Comparison of ENCODE assay signal across 23 cellular contexts in the genomic region with DNA sequence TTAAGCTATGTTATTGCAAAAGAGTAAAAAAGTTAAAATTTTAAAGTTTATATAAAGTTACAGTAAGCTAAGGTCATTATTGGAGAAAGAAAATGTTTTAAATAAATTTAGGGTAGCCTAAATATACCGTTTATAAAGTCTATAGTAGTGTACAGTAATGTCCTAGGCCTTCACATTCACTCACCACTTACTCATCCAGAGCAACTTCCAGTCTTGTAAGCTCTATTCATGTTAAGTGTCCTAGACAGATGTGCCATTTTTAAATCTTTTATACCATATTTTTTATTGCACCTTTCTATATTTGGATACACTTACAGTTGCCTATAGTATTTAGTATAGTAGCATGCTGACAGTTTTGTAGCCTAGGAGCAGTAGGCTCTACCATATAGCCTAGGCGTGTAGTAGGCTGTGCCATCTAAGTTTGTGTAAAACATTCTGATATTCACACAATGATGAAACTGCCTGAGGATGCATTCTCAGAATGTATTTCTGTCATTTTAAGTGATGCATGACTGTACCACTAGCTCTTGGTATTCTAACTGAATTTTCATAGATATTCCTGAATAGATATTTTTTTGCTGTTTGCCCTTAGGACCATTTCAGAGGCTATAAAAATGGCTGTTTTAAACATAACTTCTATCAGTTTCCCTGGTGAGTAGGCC. TPM values are rescaled to one million over a fixed set of nuclear protein-coding genes. Genes with fewer than 3 reads are reported as not detected.
DNase-seq lines count a peak whose midpoint lies in the region; ATAC-seq and TF ChIP-seq lines count a peak whose summit lies in the region.
"Had no signal": no experiment of that assay in that cellular context is flagged by ENCODE, and none has a peak within 500 bp of the region (broad histone marks: within the 10 kb centered on the region; RNA-seq: fewer than 3 reads in every experiment).

No MANE protein-coding gene starts in this region.

- H3K9me3 ChIP-seq in adipocyte (ENCODE audit: control insufficient read depth, low read length) (no peaks in the 10 kb centered on the region), lower lobe of right lung (no peaks in the 10 kb centered on the region)
- H3K9me3 ChIP-seq: Caco-2, left lung had no signal

- no peak overlapping the region for H3K27ac ChIP-seq in lower lobe of right lung
- H3K27ac ChIP-seq: BLaER1, coronary artery, left lung, uterus, WERI-Rb-1 had no signal

- no peaks in the 10 kb centered on the region for H3K27me3 Mint-ChIP-seq in HFFc6 (ENCODE audit: insufficient read depth)
- H3K27me3 Mint-ChIP-seq: activated naive CD8-positive, alpha-beta T cell treated with anti-CD3 and anti-CD28 coated beads, Interleukin-2, amount 50 U/mL, for 24 hours; progenitor cell of endocrine pancreas had no signal

- no peaks in the 10 kb centered on the region for H3K9me3 Mint-ChIP-seq in HFFc6
- H3K9me3 Mint-ChIP-seq: activated naive CD8-positive, alpha-beta T cell treated with anti-CD3 and anti-CD28 coated beads, Interleukin-2, amount 50 U/mL, for 24 hours; T-helper 1 cell treated with Interleukin-12 subunit alpha and Interleukin-12 subunit beta and Interleukin-4 antibody, amounts not matched to agents 30 μg/mL and 1 μg/mL, for 36 hours had no signal

- no peak for TF ChIP-seq CTCF in AG10803 (conservative IDR thresholded peaks at IDR 0.05; ENCODE audit: low read length)
- no peak for TF ChIP-seq CTCF in HFFc6 (IDR thresholded peaks at IDR 0.05)
- TF ChIP-seq CTCF in fibroblast of mammary gland (conservative IDR thresholded peaks at IDR 0.05; ENCODE audit: control insufficient read depth, insufficient read depth, low read depth, low read length) = no peak
- no peak for TF ChIP-seq CTCF in lower lobe of right lung (IDR thresholded peaks at IDR 0.05)

- H3K4me3 Mint-ChIP-seq in HFFc6 = no peak overlapping the region
- H3K4me3 Mint-ChIP-seq: activated naive CD8-positive, alpha-beta T cell treated with anti-CD3 and anti-CD28 coated beads, Interleukin-2, amount 50 U/mL, for 24 hours; nephron progenitor cell; T-helper 1 cell treated with Interleukin-12 subunit alpha and Interleukin-12 subunit beta and Interleukin-4 antibody, amounts not matched to agents 30 μg/mL and 1 μg/mL, for 36 hours had no signal

- DNase-seq in AG10803 (ENCODE audit: low read depth) (peak; percentile 38), HFFc6 (peak; percentile 57), adipocyte (ENCODE audit: low read depth) (peak; percentile 46), fibroblast of mammary gland (ENCODE audit: low read depth) (peak; percentile 69), posterior cingulate gyrus (no peak), NCI-H128 (lab: John Stamatoyannopoulos, UW; ENCODE audit: unreplicated experiment) (no peak), lower lobe of right lung (no peak)
- DNase-seq: activated CD4-positive, alpha-beta T cell treated with anti-CD3 and anti-CD28 coated beads, Interleukin-2, amount 50 U/mL, for 1 hour; activated naive CD8-positive, alpha-beta T cell treated with anti-CD3 and anti-CD28 coated beads, Interleukin-2, amount 50 U/mL, for 24 hours; Caco-2; KBM-7; left lung; NCI-H1694; NCI-H69; nephron progenitor cell; SHP77; uterus; WERI-Rb-1 had no signal

- H3K4me3 ChIP-seq in AG10803 (ENCODE audit: low read length) (no peak overlapping the region), adipocyte (ENCODE audit: low read length) (no peak overlapping the region), fibroblast of mammary gland (ENCODE audit: control insufficient read depth, low read depth, low read length) (no peak overlapping the region), lower lobe of right lung (no peak overlapping the region)
- H3K4me3 ChIP-seq: BLaER1, coronary artery, left lung, uterus had no signal

- no peak for ATAC-seq in HG02798 (IDR thresholded peaks at IDR 0.05; ENCODE audit: poor library complexity, unreplicated experiment)
- ATAC-seq in lower lobe of right lung = no peak
- ATAC-seq: activated naive CD8-positive, alpha-beta T cell treated with anti-CD3 and anti-CD28 coated beads, Interleukin-2, amount 50 U/mL, for 24 hours; left lung had no signal

- H3K4me1 Mint-ChIP-seq in HFFc6 (ENCODE audit: low read depth) = peaks cover 54% of the 10 kb centered on the region

- peaks cover 17% of the 10 kb centered on the region for H3K36me3 Mint-ChIP-seq in HFFc6 (ENCODE audit: low read depth)

- H3K9ac ChIP-seq in adipocyte (ENCODE audit: low read length) = no peak overlapping the region
- H3K9ac ChIP-seq: BLaER1 had no signal

- intact Hi-C loops in posterior cingulate gyrus (cut with DNase I) (no loop called here), lower lobe of right lung (cut with DNase I) (no loop called here)

- peaks cover 9% of the 10 kb centered on the region for H3K36me3 ChIP-seq in adipocyte (ENCODE audit: control insufficient read depth, insufficient read depth, low read length, severe bottlenecking)
- peaks cover 22% of the 10 kb centered on the region for H3K36me3 ChIP-seq in lower lobe of right lung
- H3K36me3 ChIP-seq: uterus, WERI-Rb-1 had no signal

- H3K27me3 ChIP-seq in adipocyte (replicated peaks; ENCODE audit: control insufficient read depth, insufficient read depth, low read length) = no peaks in the 10 kb centered on the region
- H3K27me3 ChIP-seq in lower lobe of right lung (ENCODE audit: low read depth) = no peaks in the 10 kb centered on the region
- H3K27me3 ChIP-seq: BLaER1, left lung, uterus had no signal

- H3K4me1 ChIP-seq in adipocyte (ENCODE audit: control insufficient read depth, insufficient read depth, low read length) = peaks cover 24% of the 10 kb centered on the region
- H3K4me1 ChIP-seq in lower lobe of right lung = peaks cover 42% of the 10 kb centered on the region
- H3K4me1 ChIP-seq: BLaER1, uterus had no signal

- peak overlapping the region; percentile 66 for H3K27ac Mint-ChIP-seq in HFFc6
- H3K27ac Mint-ChIP-seq: activated naive CD8-positive, alpha-beta T cell treated with anti-CD3 and anti-CD28 coated beads, Interleukin-2, amount 50 U/mL, for 24 hours; nephron progenitor cell; progenitor cell of endocrine pancreas; T-helper 1 cell treated with Interleukin-12 subunit alpha and Interleukin-12 subunit beta and Interleukin-4 antibody, amounts not matched to agents 30 μg/mL and 1 μg/mL, for 36 hours had no signal

RNA-seq across cellular contexts. Expression of a gene that starts 26.8 kb away (rescaled TPM):
- total RNA-seq in HFFc6 (2021; fragmentation: NEBNext Ultra II Directional; extraction: Animal tissue kit (Norgen Biotek cat#: 25700)) = 10 to 100 TPM; 15.2 to 19.5 (median 17.8) TPM
- total RNA-seq in lower lobe of right lung = 91.5 TPM

Comparison
In these comparisons a context has a peak if more than half of its experiments do, and no peak if none do; other contexts are left out.
1. DNase-seq: peak in AG10803 (single experiment), HFFc6 (single experiment), adipocyte (single experiment) and fibroblast of mammary gland (single experiment); none in posterior cingulate gyrus (0 of 10), NCI-H128 (single experiment) and lower lobe of right lung (single experiment).